ENCODE assay signal across 6 cellular contexts in the genomic region with DNA sequence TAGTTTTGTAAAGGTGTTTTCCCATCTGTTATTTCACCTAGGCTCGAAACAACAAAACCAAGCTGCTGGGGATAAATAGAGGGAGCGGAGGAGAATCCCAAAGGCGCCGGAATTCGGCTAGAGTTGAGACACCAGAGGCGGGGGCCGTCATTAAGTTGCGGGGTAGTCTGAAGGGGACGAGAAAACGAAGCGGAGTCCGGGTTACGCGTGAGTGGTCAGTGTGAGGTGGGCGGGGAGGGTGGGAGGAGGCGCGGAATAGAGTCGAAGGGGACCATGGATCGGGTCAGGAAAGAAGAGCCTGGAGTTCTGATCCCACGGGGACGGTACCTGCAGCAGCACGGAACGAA. TPM values are rescaled to one million over a fixed set of nuclear protein-coding genes. Genes with fewer than 3 reads are reported as not detected.
DNase-seq lines count a peak whose midpoint lies in the region; ATAC-seq and TF ChIP-seq lines count a peak whose summit lies in the region.

No MANE protein-coding gene starts in this region.

- peak overlapping the region; percentile 86 for H3K27ac ChIP-seq in WERI-Rb-1

- no peaks in the 10 kb centered on the region for H3K9me3 ChIP-seq in WERI-Rb-1 (ENCODE audit: severe bottlenecking)

- no peak for TF ChIP-seq CTCF in WERI-Rb-1 (IDR thresholded peaks at IDR 0.05; ENCODE audit: low read depth, low read length)

- peaks cover 46% of the 10 kb centered on the region for H3K36me3 ChIP-seq in H7 (replicated peaks; ENCODE audit: control insufficient read depth, insufficient read depth, low read length)
- peaks cover 60% of the 10 kb centered on the region for H3K36me3 ChIP-seq in WERI-Rb-1

- H3K4me3 ChIP-seq in H7 (ENCODE audit: insufficient read depth, low read depth, low read length) (peak overlapping the region; percentile 80), WERI-Rb-1 (ENCODE audit: low read depth, low read length) (peak overlapping the region; percentile 63)

- H3K27me3 ChIP-seq in H7 (ENCODE audit: control insufficient read depth, insufficient read depth, low read length) (no peaks in the 10 kb centered on the region), WERI-Rb-1 (ENCODE audit: insufficient read depth, low read depth, severe bottlenecking) (no peaks in the 10 kb centered on the region)

- DNase-seq in H7 (peak; percentile 77), WERI-Rb-1 (no peak), left lobe of liver (ENCODE audit: low spot score) (no peak), GDM1 (lab: John Stamatoyannopoulos, UW) (no peak)

- ATAC-seq in left lobe of liver (peak; percentile 24), GM21515 (IDR thresholded peaks at IDR 0.05; ENCODE audit: unreplicated experiment) (no peak), HG03565 (IDR thresholded peaks at IDR 0.05; ENCODE audit: unreplicated experiment) (no peak)

RNA-seq across cellular contexts. Expression of gene SRPRA, which starts 0.4 kb away (rescaled TPM):
- 65.9 and 72.7 TPM in 2 replicates for total RNA-seq in H7 (2014; rRNA removed; shearing (Covaris generic))
- 149 TPM for total RNA-seq in left lobe of liver

RNA-seq across cellular contexts. Expression of gene FOXRED1, which starts 0.6 kb away (rescaled TPM):
- 54.0 and 68.7 TPM in 2 replicates for total RNA-seq in H7 (2014; rRNA removed; shearing (Covaris generic))
- total RNA-seq in left lobe of liver: 46.0 TPM

RNA-seq across cellular contexts. Expression of gene TIRAP, which starts 14.6 kb away (rescaled TPM):
- 4.2 and 5.8 TPM in 2 replicates for total RNA-seq in H7 (2014; rRNA removed; shearing (Covaris generic))
- 11.4 TPM for total RNA-seq in left lobe of liver

RNA-seq across cellular contexts. Expression of gene DCPS, which starts 35.5 kb away (rescaled TPM):
- total RNA-seq in H7 (2014; rRNA removed; shearing (Covaris generic)): 21.4 TPM in 2 replicates
- total RNA-seq in left lobe of liver: 14.5 TPM

RNA-seq across cellular contexts. Expression of gene FAM118B, which starts 56.8 kb away (rescaled TPM):
- total RNA-seq in H7 (2014; rRNA removed; shearing (Covaris generic)): 50.8 and 53.2 TPM in 2 replicates
- total RNA-seq in left lobe of liver: 4.8 TPM
